In the genomic region with DNA sequence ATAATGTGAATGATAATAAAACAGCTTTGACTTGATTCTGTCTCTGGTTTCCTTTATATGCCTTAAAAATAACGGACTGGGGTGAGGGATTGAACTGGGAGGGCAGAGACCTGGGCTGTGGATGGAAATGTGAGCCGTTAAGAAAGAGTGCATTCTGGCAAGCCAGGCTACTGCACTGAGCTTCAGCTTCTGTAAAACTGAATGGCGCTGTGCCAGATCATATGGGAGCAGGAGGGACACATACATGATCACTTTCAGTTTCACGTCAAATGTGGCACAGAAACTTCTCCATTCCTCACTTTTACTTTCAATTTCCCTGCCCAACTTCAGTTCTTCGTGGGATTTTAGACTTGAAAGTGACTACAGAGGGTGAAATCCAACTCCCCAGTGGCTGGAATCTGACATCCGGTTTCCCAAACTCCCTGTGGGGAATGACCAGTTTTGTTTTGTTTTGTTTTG, we compare ENCODE assay signal across 1 cellular context.
TF ChIP-seq lines count a peak whose summit lies in the region.

No MANE protein-coding gene starts in this region.

TF ChIP-seq in H1, 55 proteins besides CTCF, POLR2A, EP300 and RAD21:
- no peak for TF ChIP-seq SAP30 (IDR thresholded peaks at IDR 0.05; ENCODE audit: insufficient read depth, insufficient replicate concordance, low read length)
- 0 out of 2 replicates have a peak, but pooled peaks have one; percentile 42 for TF ChIP-seq CBX8 (IDR thresholded peaks at IDR 0.05; ENCODE audit: borderline replicate concordance, low read depth, low read length)
- peak; percentile 36 for TF ChIP-seq RNF2 (IDR thresholded peaks at IDR 0.05; ENCODE audit: borderline replicate concordance, low read depth, low read length, missing control alignments, poor library complexity, severe bottlenecking)
- peak; percentile 37 for TF ChIP-seq EZH2 (IDR thresholded peaks at IDR 0.05; ENCODE audit: low read depth, low read length, severe bottlenecking)
- TF ChIP-seq SUZ12 (IDR thresholded peaks at IDR 0.05; ENCODE audit: low read length) = peak; percentile 14; the same call in 1 of the 2 replicates
TF ChIP-seq in H1: peak in this region for 4.
